ENCODE assay signal across 17 cellular contexts in the genomic region with DNA sequence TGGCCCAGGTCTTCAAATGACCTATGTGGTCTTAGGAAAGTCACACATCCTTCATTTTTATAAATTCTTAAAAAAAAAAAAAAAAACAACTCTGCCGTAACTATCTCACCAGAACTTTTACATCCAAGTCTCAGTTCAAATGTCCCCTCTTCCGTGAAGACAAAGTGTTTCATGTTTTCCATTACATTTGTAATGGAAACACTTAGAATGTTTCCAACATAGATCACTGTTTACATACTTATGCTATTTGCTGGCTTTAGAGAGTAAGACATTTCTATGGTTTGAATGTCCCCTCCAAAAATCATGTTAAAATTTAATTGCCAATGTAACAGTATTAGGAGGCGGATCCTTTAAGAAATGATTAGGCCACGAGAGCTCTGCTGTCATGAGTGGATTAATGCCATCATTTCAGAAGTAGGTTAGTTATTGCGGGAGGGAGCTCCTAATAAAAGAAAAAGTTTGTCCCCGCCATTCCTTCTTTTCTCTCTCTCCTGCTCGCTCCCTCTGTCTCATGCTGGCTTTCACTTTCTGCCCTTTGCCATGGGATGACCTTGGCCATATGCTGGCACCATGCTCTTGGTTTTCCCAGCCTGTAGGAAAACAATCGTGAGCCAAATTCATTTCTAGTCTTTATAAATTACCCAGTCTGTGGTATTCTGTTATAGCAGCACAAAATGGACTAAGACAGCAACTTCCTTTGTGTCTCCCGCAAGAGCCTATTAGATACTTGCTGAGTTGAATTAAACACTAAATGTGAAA.
DNase-seq lines count a peak whose midpoint lies in the region; ATAC-seq, FAIRE-seq and TF ChIP-seq lines count a peak whose summit lies in the region.
"Had no signal": no experiment of that assay in that cellular context is flagged by ENCODE, and none has a peak within 500 bp of the region (broad histone marks: within the 10 kb centered on the region; RNA-seq: fewer than 3 reads in every experiment).

No MANE protein-coding gene starts in this region.

- H3K23ac ChIP-seq in mesenchymal stem cell (ENCODE audit: low read length in 2 of 2), result no peak overlapping the region

- H2BK12ac ChIP-seq in mesenchymal stem cell (ENCODE audit: low read length in 2 of 2), result no peak overlapping the region

- H3K27ac Mint-ChIP-seq in stimulated activated effector memory CD8-positive, alpha-beta T cell treated with anti-CD3 and anti-CD28 coated beads, Interleukin-12 subunit alpha, Interleukin-12 subunit beta, amount 100 ng/mL, for 72 hours, result no peak overlapping the region
- H3K27ac Mint-ChIP-seq: CD14-positive monocyte; CD8-positive, alpha-beta T cell; H9 had no signal

- no peaks in the 10 kb centered on the region for H3K36me3 ChIP-seq in KMS-11 (ENCODE audit: insufficient read depth)
- H3K36me3 ChIP-seq in mesenchymal stem cell (ENCODE audit: control insufficient read depth in 1 of 2, insufficient read depth in 2 of 2, low read depth in 1 of 2, low read length in 2 of 2), result no peaks in the 10 kb centered on the region
- H3K36me3 ChIP-seq: BLaER1 had no signal

- ATAC-seq in A549, result no peak
- no peak for ATAC-seq in stimulated activated effector memory CD8-positive, alpha-beta T cell treated with anti-CD3 and anti-CD28 coated beads, Interleukin-12 subunit alpha, Interleukin-12 subunit beta, amount 100 ng/mL, for 72 hours
- ATAC-seq: CD8-positive, alpha-beta T cell; GM12878 had no signal

- H3K18ac ChIP-seq in mesenchymal stem cell (ENCODE audit: low read depth in 1 of 2, low read length in 2 of 2), result no peak overlapping the region

- no peak overlapping the region for H3K27ac ChIP-seq in A549
- no peak overlapping the region for H3K27ac ChIP-seq in KMS-11
- H3K27ac ChIP-seq in mesenchymal stem cell (ENCODE audit: low read length, poor library complexity, severe bottlenecking), result no peak overlapping the region
- H3K27ac ChIP-seq: 22Rv1, BLaER1 had no signal

- no peak overlapping the region for H4K91ac ChIP-seq in mesenchymal stem cell (ENCODE audit: low read length)

- TF ChIP-seq POLR2A in A549 (IDR thresholded peaks at IDR 0.05; ENCODE audit: low read length), result no peak

- peaks cover 5% of the 10 kb centered on the region for H3K9me3 Mint-ChIP-seq in stimulated activated effector memory CD8-positive, alpha-beta T cell treated with anti-CD3 and anti-CD28 coated beads, Interleukin-12 subunit alpha, Interleukin-12 subunit beta, amount 100 ng/mL, for 72 hours
- H3K9me3 Mint-ChIP-seq: CD8-positive, alpha-beta T cell; H9 had no signal

- DNase-seq in A549 (ENCODE audit: low read depth in 1 of 2, low spot score in 1 of 2) (no peak), fibroblast of peridontal ligament (ENCODE audit: extremely low read depth) (peak; percentile 9), mesenchymal stem cell (peak; percentile 75), DMS79 (lab: John Stamatoyannopoulos, UW) (no peak), T-helper 9 cell (no peak)
- DNase-seq in stimulated activated effector memory CD8-positive, alpha-beta T cell treated with anti-CD3 and anti-CD28 coated beads, Interleukin-12 subunit alpha, Interleukin-12 subunit beta, amount 100 ng/mL, for 72 hours (ENCODE audit: low spot score in 2 of 2), result no peak
- DNase-seq: Calu3; CD8-positive, alpha-beta T cell; DND-41; EL; H9 had no signal

- TF ChIP-seq EP300 in A549 (IDR thresholded peaks at IDR 0.05), result no peak

- H2BK15ac ChIP-seq in mesenchymal stem cell (ENCODE audit: low read depth, poor library complexity, severe bottlenecking), result no peak overlapping the region

- no peak overlapping the region for H2AFZ ChIP-seq in KMS-11 (ENCODE audit: low read depth)
- no peak overlapping the region for H2AFZ ChIP-seq in mesenchymal stem cell (ENCODE audit: low read depth, low read length)

- no peaks in the 10 kb centered on the region for H3K79me2 ChIP-seq in KMS-11 (ENCODE audit: insufficient read depth, low read depth)

- H4K20me1 ChIP-seq in KMS-11 (ENCODE audit: insufficient read depth), result no peaks in the 10 kb centered on the region
- H4K20me1 ChIP-seq: BLaER1 had no signal

- POLR2A ChIA-PET in A549 (lab: Yijun Ruan, JAX), result no interaction called here

- no peak overlapping the region for H2AK5ac ChIP-seq in mesenchymal stem cell (ENCODE audit: low read length, severe bottlenecking)

- H2BK120ac ChIP-seq in mesenchymal stem cell (ENCODE audit: low read depth, low read length), result no peak overlapping the region

- H3K4me3 Mint-ChIP-seq in stimulated activated effector memory CD8-positive, alpha-beta T cell treated with anti-CD3 and anti-CD28 coated beads, Interleukin-12 subunit alpha, Interleukin-12 subunit beta, amount 100 ng/mL, for 72 hours, result no peak overlapping the region
- H3K4me3 Mint-ChIP-seq: CD14-positive monocyte; CD8-positive, alpha-beta T cell; H9 had no signal

- TF ChIP-seq RAD21 in A549 (conservative IDR thresholded peaks at IDR 0.05 in 1 of 2, IDR thresholded peaks at IDR 0.05 in 1 of 2), result no peak

- CTCF ChIA-PET in A549 (lab: Yijun Ruan, JAX), result no interaction called here

- no peak overlapping the region for H3K4ac ChIP-seq in mesenchymal stem cell (ENCODE audit: low read depth in 1 of 2, low read length in 2 of 2)

- no peak overlapping the region for H2BK5ac ChIP-seq in mesenchymal stem cell (ENCODE audit: low read depth, low read length, poor library complexity, severe bottlenecking)

- H3K14ac ChIP-seq in mesenchymal stem cell (ENCODE audit: low read length in 2 of 2), result no peak overlapping the region

- H3K4me1 Mint-ChIP-seq in stimulated activated effector memory CD8-positive, alpha-beta T cell treated with anti-CD3 and anti-CD28 coated beads, Interleukin-12 subunit alpha, Interleukin-12 subunit beta, amount 100 ng/mL, for 72 hours, result no peaks in the 10 kb centered on the region
- H3K4me1 Mint-ChIP-seq: CD14-positive monocyte had no signal

- peak; percentile 32 for FAIRE-seq in A549 (lab: Jason Lieb, UNC)
- FAIRE-seq: GM12878, H1 had no signal

- no peaks in the 10 kb centered on the region for H3K36me3 Mint-ChIP-seq in stimulated activated effector memory CD8-positive, alpha-beta T cell treated with anti-CD3 and anti-CD28 coated beads, Interleukin-12 subunit alpha, Interleukin-12 subunit beta, amount 100 ng/mL, for 72 hours
- H3K36me3 Mint-ChIP-seq: CD14-positive monocyte; CD8-positive, alpha-beta T cell had no signal

- H3K4me1 ChIP-seq in A549, result no peaks in the 10 kb centered on the region
- H3K4me1 ChIP-seq in KMS-11 (ENCODE audit: low read depth, poor library complexity, severe bottlenecking), result peaks cover 35% of the 10 kb centered on the region
- no peaks in the 10 kb centered on the region for H3K4me1 ChIP-seq in mesenchymal stem cell (ENCODE audit: control insufficient read depth, insufficient read depth, low read depth, low read length)
- H3K4me1 ChIP-seq: BLaER1 had no signal

- WGBS in A549 (ENCODE audit: missing lambda C conversion rate), result 62% methylated on average over 9 of the region's 9 CpGs
- WGBS in mesenchymal stem cell, result 95% methylated on average over 6 of the region's 9 CpGs

- H3K4me3 ChIP-seq in A549 (no peak overlapping the region), KMS-11 (IDR thresholded peaks at IDR 0.05; ENCODE audit: insufficient read depth, low read depth, low read length) (no peak overlapping the region), mesenchymal stem cell (ENCODE audit: insufficient read depth in 1 of 2, low read depth in 1 of 2, low read length in 2 of 2) (no peak overlapping the region)
- H3K4me3 ChIP-seq: BLaER1, GM12878 had no signal

- H3K4me2 ChIP-seq in A549 (no peak overlapping the region), KMS-11 (peak overlapping the region; percentile 52; the same call in 1 of the 2 replicates), mesenchymal stem cell (ENCODE audit: low read length, poor library complexity, severe bottlenecking) (no peak overlapping the region)
- H3K4me2 ChIP-seq: BLaER1 had no signal

- no peak overlapping the region for H3K9ac ChIP-seq in KMS-11
- H3K9ac ChIP-seq in mesenchymal stem cell (ENCODE audit: low read length), result no peak overlapping the region
- H3K9ac ChIP-seq: BLaER1 had no signal

- no peaks in the 10 kb centered on the region for H3K79me1 ChIP-seq in mesenchymal stem cell (replicated peaks; ENCODE audit: low read length, poor library complexity, severe bottlenecking)

- no peaks in the 10 kb centered on the region for H3K9me3 ChIP-seq in A549
- H3K9me3 ChIP-seq in mesenchymal stem cell (ENCODE audit: control insufficient read depth, low read length), result no peaks in the 10 kb centered on the region
- H3K9me3 ChIP-seq: BLaER1 had no signal

- TF ChIP-seq CTCF in A549 (IDR thresholded peaks at IDR 0.05) (no peak), KMS-11 (conservative IDR thresholded peaks at IDR 0.05; ENCODE audit: low read depth, low read length) (no peak)

- H3K27me3 ChIP-seq in KMS-11 (ENCODE audit: insufficient read depth, low read depth), result no peaks in the 10 kb centered on the region; the same call in 1 of the 2 replicates
- H3K27me3 ChIP-seq in mesenchymal stem cell (ENCODE audit: control insufficient read depth in 1 of 2, insufficient read depth in 1 of 2, low read length in 2 of 2), result no peaks in the 10 kb centered on the region
- H3K27me3 ChIP-seq: BLaER1 had no signal

- H4K8ac ChIP-seq in mesenchymal stem cell (ENCODE audit: low read length), result no peak overlapping the region

TF ChIP-seq in A549, 52 proteins besides CTCF, POLR2A, EP300 and RAD21:
- TF ChIP-seq HOXB5 (CRISPR knock-in tag; IDR thresholded peaks at IDR 0.05), result no peak
- TF ChIP-seq MYC (IDR thresholded peaks at IDR 0.05; ENCODE audit: borderline replicate concordance, low read length), result no peak
- no peak for TF ChIP-seq CBX2 (IDR thresholded peaks at IDR 0.05; ENCODE audit: borderline replicate concordance, low read depth)

Comparison
In these comparisons a context has a peak if more than half of its experiments do, and no peak if none do; other contexts are left out.
1. DNase-seq: peak in fibroblast of peridontal ligament (single experiment) and mesenchymal stem cell (single experiment); none in A549 (0 of 2), stimulated activated effector memory CD8-positive, alpha-beta T cell treated with anti-CD3 and anti-CD28 coated beads, Interleukin-12 subunit alpha, Interleukin-12 subunit beta, amount 100 ng/mL, for 72 hours (0 of 2), DMS79 (single experiment) and T-helper 9 cell (single experiment).